8 cellular contexts compared by ENCODE assay signal in genomic region chr16:79475841-79476240, GRCh38.
"Had no signal": no experiment of that assay in that cellular context is flagged by ENCODE, and none has a peak within 500 bp of the region (broad histone marks: within the 10 kb centered on the region; RNA-seq: fewer than 3 reads in every experiment).

No MANE protein-coding gene starts in this region.

- FAIRE-seq: G401.6, GM12878, GM12891, GM12892, GM18507, GM19239 had no signal

- H3K4me3 ChIP-seq: GM12878 had no signal

- DNase-seq: GDM1, GF-D8 had no signal

- ATAC-seq: GM12878 had no signal
